In genomic region chr17:64736804-64737492, GRCh38 we compare ENCODE assay signal across 9 cellular contexts.
DNase-seq lines count a peak whose midpoint lies in the region; ATAC-seq and TF ChIP-seq lines count a peak whose summit lies in the region.
"Had no signal": no experiment of that assay in that cellular context is flagged by ENCODE, and none has a peak within 500 bp of the region (broad histone marks: within the 10 kb centered on the region; RNA-seq: fewer than 3 reads in every experiment).

No MANE protein-coding gene starts in this region.

- no peaks in the 10 kb centered on the region for H3K9me3 Mint-ChIP-seq in dendritic cell treated with granulocyte-macrophage colony-stimulating factor and Interleukin-4, amounts not matched to agents 40 ng/mL and 50 ng/mL, for 4 days
- no peaks in the 10 kb centered on the region for H3K9me3 Mint-ChIP-seq in nephron progenitor cell
- H3K9me3 Mint-ChIP-seq: IgD-negative memory B cell had no signal

- intact Hi-C loops in dendritic cell treated with granulocyte-macrophage colony-stimulating factor and Interleukin-4, amounts not matched to agents 40 ng/mL and 50 ng/mL, for 4 days (cut with micrococcal nuclease), result no loop called here
- intact Hi-C loops in sciatic nerve (cut with DNase I), result no loop called here

- in situ Hi-C loops in KBM-7 (cut with MboI; ENCODE audit: low pct_unique_long_range_greater_than_20kb, low sequenced_read_pairs), result no loop called here

- DNase-seq in CMK (ENCODE audit: low read depth), result peak; percentile 34
- DNase-seq in KBM-7, result peak; percentile 78
- DNase-seq in nephron progenitor cell, result no peak
- DNase-seq in middle frontal gyrus (ENCODE audit: extremely low spot score, low spot score), result no peak
- no peak for DNase-seq in AG20443 (ENCODE audit: low spot score)
- no peak for DNase-seq in sciatic nerve (ENCODE audit: low spot score)

- H3K27me3 Mint-ChIP-seq in dendritic cell treated with granulocyte-macrophage colony-stimulating factor and Interleukin-4, amounts not matched to agents 40 ng/mL and 50 ng/mL, for 4 days, result no peaks in the 10 kb centered on the region
- H3K27me3 Mint-ChIP-seq in nephron progenitor cell (ENCODE audit: low read depth, poor library complexity), result peaks cover 18% of the 10 kb centered on the region
- H3K27me3 Mint-ChIP-seq: IgD-negative memory B cell had no signal

- peak overlapping the region; percentile 66 for H3K27ac Mint-ChIP-seq in dendritic cell treated with granulocyte-macrophage colony-stimulating factor and Interleukin-4, amounts not matched to agents 40 ng/mL and 50 ng/mL, for 4 days
- no peak overlapping the region for H3K27ac Mint-ChIP-seq in nephron progenitor cell
- H3K27ac Mint-ChIP-seq: IgD-negative memory B cell had no signal

- no peak for ATAC-seq in sciatic nerve

- TF ChIP-seq CTCF in WI38 (IDR thresholded peaks at IDR 0.05; ENCODE audit: low read depth, low read length) (peak; percentile 58), nephron progenitor cell (IDR thresholded peaks at IDR 0.05) (peak; percentile 26)

- H3K4me3 Mint-ChIP-seq in dendritic cell treated with granulocyte-macrophage colony-stimulating factor and Interleukin-4, amounts not matched to agents 40 ng/mL and 50 ng/mL, for 4 days, result no peak overlapping the region
- no peak overlapping the region for H3K4me3 Mint-ChIP-seq in nephron progenitor cell
- H3K4me3 Mint-ChIP-seq: IgD-negative memory B cell had no signal

- peaks cover 37% of the 10 kb centered on the region for H3K4me1 Mint-ChIP-seq in dendritic cell treated with granulocyte-macrophage colony-stimulating factor and Interleukin-4, amounts not matched to agents 40 ng/mL and 50 ng/mL, for 4 days (ENCODE audit: low read depth)
- peaks cover 19% of the 10 kb centered on the region for H3K4me1 Mint-ChIP-seq in nephron progenitor cell

- peaks cover 45% of the 10 kb centered on the region for H3K36me3 Mint-ChIP-seq in dendritic cell treated with granulocyte-macrophage colony-stimulating factor and Interleukin-4, amounts not matched to agents 40 ng/mL and 50 ng/mL, for 4 days (ENCODE audit: low read depth)
- H3K36me3 Mint-ChIP-seq in nephron progenitor cell (ENCODE audit: low read depth), result no peaks in the 10 kb centered on the region

- H3K4me3 ChIP-seq in WI38 (ENCODE audit: low read depth, low read length), result no peak overlapping the region

Comparison
In these comparisons a context has a peak if more than half of its experiments do, and no peak if none do; other contexts are left out.
1. DNase-seq: peak in CMK (single experiment) and KBM-7 (single experiment); none in nephron progenitor cell (single experiment), middle frontal gyrus (single experiment), AG20443 (single experiment) and sciatic nerve (single experiment).